Comparison of ENCODE assay signal across 14 cellular contexts in genomic region chr1:235835226-235835625, GRCh38. TPM values are rescaled to one million over a fixed set of nuclear protein-coding genes. Genes with fewer than 3 reads are reported as not detected.
DNase-seq lines count a peak whose midpoint lies in the region; ATAC-seq and TF ChIP-seq lines count a peak whose summit lies in the region.
"Had no signal": no experiment of that assay in that cellular context is flagged by ENCODE, and none has a peak within 500 bp of the region (broad histone marks: within the 10 kb centered on the region; RNA-seq: fewer than 3 reads in every experiment).

No MANE protein-coding gene starts in this region.

- TF ChIP-seq CTCF in WERI-Rb-1 (IDR thresholded peaks at IDR 0.05; ENCODE audit: low read depth, low read length) (peak; percentile 28; the same call in 1 of the 2 replicates), left ventricle myocardium inferior (IDR thresholded peaks at IDR 0.05; ENCODE audit: borderline replicate concordance) (peak; percentile 21)

- H3K4me1 ChIP-seq in left ventricle myocardium inferior = peaks cover 24% of the 10 kb centered on the region

- no peaks in the 10 kb centered on the region for H3K27me3 ChIP-seq in WERI-Rb-1 (ENCODE audit: insufficient read depth, low read depth, severe bottlenecking)
- no peaks in the 10 kb centered on the region for H3K27me3 ChIP-seq in left ventricle myocardium inferior (ENCODE audit: low read depth)
- H3K27me3 ChIP-seq: MG63 had no signal

- ATAC-seq in sciatic nerve (peak; percentile 94), GM21515 (IDR thresholded peaks at IDR 0.05; ENCODE audit: unreplicated experiment) (no peak)
- ATAC-seq: activated naive CD8-positive, alpha-beta T cell treated with anti-CD3 and anti-CD28 coated beads, Interleukin-2, amount 50 U/mL, for 24 hours; natural killer cell treated with Interleukin-12 subunit alpha and Interleukin-12 subunit beta and Interleukin-15 and Interleukin-18, amount 100 ng/mL, for 72 hours had no signal

- H3K9me3 ChIP-seq in WERI-Rb-1 (ENCODE audit: severe bottlenecking) (no peaks in the 10 kb centered on the region), left ventricle myocardium inferior (replicated peaks) (no peaks in the 10 kb centered on the region)
- H3K9me3 ChIP-seq: MG63 had no signal

- intact Hi-C loops in left ventricle myocardium inferior (cut with micrococcal nuclease) (no loop called here), sciatic nerve (cut with DNase I) (no loop called here)

- H3K27ac ChIP-seq in WERI-Rb-1 = 0 out of 2 replicates have a peak overlapping the region, but pooled peaks have one; percentile 0
- H3K27ac ChIP-seq in left ventricle myocardium inferior (replicated peaks) = peak overlapping the region; percentile 34
- H3K27ac ChIP-seq: epithelial cell of prostate had no signal

- DNase-seq in Ammon's horn (ENCODE audit: low spot score) (peak; percentile 52), WERI-Rb-1 (peak; percentile 86), left ventricle myocardium inferior (peak; percentile 23), sciatic nerve (ENCODE audit: low spot score) (no peak), germinal center (ENCODE audit: low spot score) (no peak)
- no peak for DNase-seq in stimulated activated CD4-positive, alpha-beta T cell treated with anti-CD3 and anti-CD28 coated beads, Interleukin-12 subunit alpha, Interleukin-12 subunit beta, amount 100 ng/mL, for 4 hours
- DNase-seq in activated naive CD8-positive, alpha-beta T cell treated with anti-CD3 and anti-CD28 coated beads for 36 hours = no peak
- DNase-seq: activated B cell treated with CpG ODN at 0.5 μM for 24 hours; activated naive CD8-positive, alpha-beta T cell treated with anti-CD3 and anti-CD28 coated beads, Interleukin-2, amount 50 U/mL, for 24 hours; CD4-positive, CD25-positive, alpha-beta regulatory T cell; MG63 had no signal

- H3K4me1 Mint-ChIP-seq in activated naive CD8-positive, alpha-beta T cell treated with anti-CD3 and anti-CD28 coated beads for 36 hours = peaks cover 29% of the 10 kb centered on the region

- H3K4me3 Mint-ChIP-seq in activated naive CD8-positive, alpha-beta T cell treated with anti-CD3 and anti-CD28 coated beads for 36 hours = no peak overlapping the region
- H3K4me3 Mint-ChIP-seq: activated B cell treated with CpG ODN at 0.5 μM for 24 hours; activated naive CD8-positive, alpha-beta T cell treated with anti-CD3 and anti-CD28 coated beads, Interleukin-2, amount 50 U/mL, for 24 hours; CD4-positive, CD25-positive, alpha-beta regulatory T cell; natural killer cell treated with Interleukin-12 subunit alpha and Interleukin-12 subunit beta and Interleukin-15 and Interleukin-18, amount 100 ng/mL, for 72 hours had no signal

- no peaks in the 10 kb centered on the region for H3K36me3 ChIP-seq in WERI-Rb-1
- no peaks in the 10 kb centered on the region for H3K36me3 ChIP-seq in left ventricle myocardium inferior
- H3K36me3 ChIP-seq: MG63 had no signal

- H3K27ac Mint-ChIP-seq in activated naive CD8-positive, alpha-beta T cell treated with anti-CD3 and anti-CD28 coated beads for 36 hours = no peak overlapping the region
- H3K27ac Mint-ChIP-seq: activated B cell treated with CpG ODN at 0.5 μM for 24 hours; activated naive CD8-positive, alpha-beta T cell treated with anti-CD3 and anti-CD28 coated beads, Interleukin-2, amount 50 U/mL, for 24 hours; natural killer cell treated with Interleukin-12 subunit alpha and Interleukin-12 subunit beta and Interleukin-15 and Interleukin-18, amount 100 ng/mL, for 72 hours had no signal

- no peaks in the 10 kb centered on the region for H3K27me3 Mint-ChIP-seq in activated naive CD8-positive, alpha-beta T cell treated with anti-CD3 and anti-CD28 coated beads for 36 hours
- H3K27me3 Mint-ChIP-seq: activated B cell treated with CpG ODN at 0.5 μM for 24 hours; activated naive CD8-positive, alpha-beta T cell treated with anti-CD3 and anti-CD28 coated beads, Interleukin-2, amount 50 U/mL, for 24 hours; CD4-positive, CD25-positive, alpha-beta regulatory T cell; natural killer cell treated with Interleukin-12 subunit alpha and Interleukin-12 subunit beta and Interleukin-15 and Interleukin-18, amount 100 ng/mL, for 72 hours had no signal

- H3K4me3 ChIP-seq in WERI-Rb-1 (ENCODE audit: low read depth, low read length) = no peak overlapping the region
- peak overlapping the region; percentile 41 for H3K4me3 ChIP-seq in left ventricle myocardium inferior
- H3K4me3 ChIP-seq: MG63 had no signal

- H3K9me3 Mint-ChIP-seq in activated naive CD8-positive, alpha-beta T cell treated with anti-CD3 and anti-CD28 coated beads for 36 hours = no peaks in the 10 kb centered on the region
- H3K9me3 Mint-ChIP-seq: activated B cell treated with CpG ODN at 0.5 μM for 24 hours; activated naive CD8-positive, alpha-beta T cell treated with anti-CD3 and anti-CD28 coated beads, Interleukin-2, amount 50 U/mL, for 24 hours; CD4-positive, CD25-positive, alpha-beta regulatory T cell; natural killer cell treated with Interleukin-12 subunit alpha and Interleukin-12 subunit beta and Interleukin-15 and Interleukin-18, amount 100 ng/mL, for 72 hours had no signal

- peaks cover 21% of the 10 kb centered on the region for H3K36me3 Mint-ChIP-seq in activated naive CD8-positive, alpha-beta T cell treated with anti-CD3 and anti-CD28 coated beads for 36 hours
- H3K36me3 Mint-ChIP-seq: natural killer cell treated with Interleukin-12 subunit alpha and Interleukin-12 subunit beta and Interleukin-15 and Interleukin-18, amount 100 ng/mL, for 72 hours had no signal

RNA-seq across cellular contexts. Expression of gene LYST, which starts 31.5 kb away (rescaled TPM):
- 10.3 TPM for total RNA-seq in left ventricle myocardium inferior
- total RNA-seq in sciatic nerve = 61.9 TPM
- 10 to 100 TPM; 63.8 to 76.2 TPM for total RNA-seq in activated naive CD8-positive, alpha-beta T cell treated with anti-CD3 and anti-CD28 coated beads for 36 hours

Comparison
In these comparisons a context has a peak if more than half of its experiments do, and no peak if none do; other contexts are left out.
1. DNase-seq: peak in Ammon's horn (single experiment), WERI-Rb-1 (single experiment) and left ventricle myocardium inferior (single experiment); none in sciatic nerve (single experiment), stimulated activated CD4-positive, alpha-beta T cell treated with anti-CD3 and anti-CD28 coated beads, Interleukin-12 subunit alpha, Interleukin-12 subunit beta, amount 100 ng/mL, for 4 hours (single experiment), germinal center (single experiment) and activated naive CD8-positive, alpha-beta T cell treated with anti-CD3 and anti-CD28 coated beads for 36 hours (single experiment).